ENCODE assay signal across 10 cellular contexts in the genomic region with DNA sequence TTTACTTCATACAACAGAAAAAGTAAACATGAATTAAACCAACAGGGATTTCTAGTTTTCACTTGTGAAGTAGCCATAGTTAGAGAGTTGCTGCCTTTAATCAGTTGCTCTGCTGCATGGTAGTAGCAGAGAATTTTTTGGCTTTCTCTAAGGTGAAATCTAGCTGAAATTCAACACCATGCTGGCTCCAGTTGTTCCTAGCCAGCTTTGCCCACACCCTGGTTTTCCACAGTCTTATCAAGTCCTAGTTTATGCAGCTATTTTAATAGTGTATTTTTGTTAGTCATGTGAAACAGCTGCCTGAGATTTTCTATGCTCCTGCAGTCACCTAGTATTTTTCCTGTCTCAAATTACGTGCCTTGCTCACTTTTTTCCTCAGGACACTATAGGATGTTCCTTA. TPM values are rescaled to one million over a fixed set of nuclear protein-coding genes. Genes with fewer than 3 reads are reported as not detected.
"Had no signal": no experiment of that assay in that cellular context is flagged by ENCODE, and none has a peak within 500 bp of the region (broad histone marks: within the 10 kb centered on the region; RNA-seq: fewer than 3 reads in every experiment).

No MANE protein-coding gene starts in this region.

- H3K4me3 Mint-ChIP-seq: HFFc6, IgD-negative memory B cell had no signal

- H3K36me3 Mint-ChIP-seq: IgD-negative memory B cell had no signal

- H3K4me1 ChIP-seq: HAP-1 had no signal

- H3K27ac ChIP-seq: GM23248, HL-60 had no signal

- H3K27ac Mint-ChIP-seq: HFFc6, IgD-negative memory B cell had no signal

- H3K36me3 ChIP-seq: HAP-1 had no signal

- DNase-seq: GM23248, H7, HFFc6 had no signal

- H3K4me1 Mint-ChIP-seq: IgD-negative memory B cell had no signal

- H3K4me3 ChIP-seq: GM23248, HAP-1 had no signal

- H3K27me3 Mint-ChIP-seq: IgD-negative memory B cell had no signal

- H2AFZ ChIP-seq: GM23248 had no signal

- H3K9me3 ChIP-seq: HAP-1 had no signal

- H3K9me3 Mint-ChIP-seq: IgD-negative memory B cell had no signal

- ATAC-seq: HCT116, HepG2 had no signal

RNA-seq across cellular contexts. Expression of gene RBMY1B, which starts 28.2 kb away (rescaled TPM):
- total RNA-seq: GM23248, H1, H7, HepG2, HFFc6, HT1080 had no signal
- polyA plus RNA-seq: GM23248, H1, HepG2, IgD-negative memory B cell had no signal

RNA-seq across cellular contexts. Expression of gene RBMY1A1, which starts 51.7 kb away (rescaled TPM):
- total RNA-seq: GM23248, H1, H7, HepG2, HFFc6, HT1080 had no signal
- polyA plus RNA-seq: GM23248, H1, HepG2, IgD-negative memory B cell had no signal
